Comparison of ENCODE assay signal across 8 cellular contexts in genomic region chr17:44557653-44558285, GRCh38. TPM values are rescaled to one million over a fixed set of nuclear protein-coding genes. Genes with fewer than 3 reads are reported as not detected.
DNase-seq lines count a peak whose midpoint lies in the region; ATAC-seq and TF ChIP-seq lines count a peak whose summit lies in the region.

No MANE protein-coding gene starts in this region.

- peak overlapping the region; percentile 37 for H3K4me3 ChIP-seq in GM12865 (ENCODE audit: low read depth, low read length)

- H3K27ac Mint-ChIP-seq in activated T-helper 17 cell treated with anti-CD3 and anti-CD28 coated beads, Interleukin-2, amount 50 U/mL, for 72 hours = no peak overlapping the region
- peak overlapping the region; percentile 95 for H3K27ac Mint-ChIP-seq in progenitor cell of endocrine pancreas

- no peaks in the 10 kb centered on the region for H3K9me3 Mint-ChIP-seq in activated T-helper 17 cell treated with anti-CD3 and anti-CD28 coated beads, Interleukin-2, amount 50 U/mL, for 72 hours
- H3K9me3 Mint-ChIP-seq in progenitor cell of endocrine pancreas (ENCODE audit: low read depth) = no peaks in the 10 kb centered on the region

- peak; percentile 56 for ATAC-seq in activated T-helper 17 cell treated with anti-CD3 and anti-CD28 coated beads, Interleukin-2, amount 50 U/mL, for 72 hours (replicated peaks)
- ATAC-seq in GM18520 (IDR thresholded peaks at IDR 0.05; ENCODE audit: unreplicated experiment) (no peak), HG02588 (IDR thresholded peaks at IDR 0.05; ENCODE audit: unreplicated experiment) (no peak), HG03354 (IDR thresholded peaks at IDR 0.05; ENCODE audit: poor library complexity, severe bottlenecking, unreplicated experiment) (no peak)

- DNase-seq in GM12865 (ENCODE audit: low read depth) (peak; percentile 41), NCI-H146 (lab: John Stamatoyannopoulos, UW) (peak; percentile 33), glomerular visceral epithelial cell (ENCODE audit: extremely low spot score) (peak; percentile 67), progenitor cell of endocrine pancreas (ENCODE audit: low spot score, unreplicated experiment) (no peak)

- peaks cover 51% of the 10 kb centered on the region for H3K27me3 Mint-ChIP-seq in activated T-helper 17 cell treated with anti-CD3 and anti-CD28 coated beads, Interleukin-2, amount 50 U/mL, for 72 hours
- no peaks in the 10 kb centered on the region for H3K27me3 Mint-ChIP-seq in progenitor cell of endocrine pancreas

- no peaks in the 10 kb centered on the region for H3K36me3 Mint-ChIP-seq in activated T-helper 17 cell treated with anti-CD3 and anti-CD28 coated beads, Interleukin-2, amount 50 U/mL, for 72 hours (ENCODE audit: low read depth)
- peaks cover 10% of the 10 kb centered on the region for H3K36me3 Mint-ChIP-seq in progenitor cell of endocrine pancreas (ENCODE audit: insufficient read depth)

- no peak for TF ChIP-seq CTCF in GM12865 (IDR thresholded peaks at IDR 0.05; ENCODE audit: insufficient read depth, low read depth, low read length, missing control alignments)
- TF ChIP-seq CTCF in progenitor cell of endocrine pancreas (IDR thresholded peaks at IDR 0.05; ENCODE audit: unreplicated experiment) = no peak

- peak overlapping the region; percentile 85 for H3K4me3 Mint-ChIP-seq in activated T-helper 17 cell treated with anti-CD3 and anti-CD28 coated beads, Interleukin-2, amount 50 U/mL, for 72 hours
- peak overlapping the region; percentile 93 for H3K4me3 Mint-ChIP-seq in progenitor cell of endocrine pancreas (ENCODE audit: low read depth)

- H3K4me1 Mint-ChIP-seq in activated T-helper 17 cell treated with anti-CD3 and anti-CD28 coated beads, Interleukin-2, amount 50 U/mL, for 72 hours = peaks cover 12% of the 10 kb centered on the region
- peaks cover 53% of the 10 kb centered on the region for H3K4me1 Mint-ChIP-seq in progenitor cell of endocrine pancreas (ENCODE audit: low read depth)

RNA-seq across cellular contexts. Expression of gene FZD2, which starts 0.5 kb away (rescaled TPM):
- total RNA-seq in activated T-helper 17 cell treated with anti-CD3 and anti-CD28 coated beads, Interleukin-2, amount 50 U/mL, for 72 hours = not detected
- total RNA-seq in progenitor cell of endocrine pancreas = 73.6 and 89.7 TPM in 2 replicates

RNA-seq across cellular contexts. Expression of gene GPATCH8, which starts 54.6 kb away (rescaled TPM):
- total RNA-seq in activated T-helper 17 cell treated with anti-CD3 and anti-CD28 coated beads, Interleukin-2, amount 50 U/mL, for 72 hours = 10 to 100 TPM; 40.3 to 43.7 TPM
- total RNA-seq in progenitor cell of endocrine pancreas = 70.9 and 76.5 TPM in 2 replicates

Comparison
In these comparisons a context has a peak if more than half of its experiments do, and no peak if none do; other contexts are left out.
1. RNA of gene FZD2, which starts 0.5 kb away (total RNA-seq): 73.6 to 89.7 TPM in progenitor cell of endocrine pancreas; not detected in activated T-helper 17 cell treated with anti-CD3 and anti-CD28 coated beads, Interleukin-2, amount 50 U/mL, for 72 hours; every median in the first group is over 10 times any median in the second.